Comparison of ENCODE assay signal across 8 cellular contexts in the genomic region with DNA sequence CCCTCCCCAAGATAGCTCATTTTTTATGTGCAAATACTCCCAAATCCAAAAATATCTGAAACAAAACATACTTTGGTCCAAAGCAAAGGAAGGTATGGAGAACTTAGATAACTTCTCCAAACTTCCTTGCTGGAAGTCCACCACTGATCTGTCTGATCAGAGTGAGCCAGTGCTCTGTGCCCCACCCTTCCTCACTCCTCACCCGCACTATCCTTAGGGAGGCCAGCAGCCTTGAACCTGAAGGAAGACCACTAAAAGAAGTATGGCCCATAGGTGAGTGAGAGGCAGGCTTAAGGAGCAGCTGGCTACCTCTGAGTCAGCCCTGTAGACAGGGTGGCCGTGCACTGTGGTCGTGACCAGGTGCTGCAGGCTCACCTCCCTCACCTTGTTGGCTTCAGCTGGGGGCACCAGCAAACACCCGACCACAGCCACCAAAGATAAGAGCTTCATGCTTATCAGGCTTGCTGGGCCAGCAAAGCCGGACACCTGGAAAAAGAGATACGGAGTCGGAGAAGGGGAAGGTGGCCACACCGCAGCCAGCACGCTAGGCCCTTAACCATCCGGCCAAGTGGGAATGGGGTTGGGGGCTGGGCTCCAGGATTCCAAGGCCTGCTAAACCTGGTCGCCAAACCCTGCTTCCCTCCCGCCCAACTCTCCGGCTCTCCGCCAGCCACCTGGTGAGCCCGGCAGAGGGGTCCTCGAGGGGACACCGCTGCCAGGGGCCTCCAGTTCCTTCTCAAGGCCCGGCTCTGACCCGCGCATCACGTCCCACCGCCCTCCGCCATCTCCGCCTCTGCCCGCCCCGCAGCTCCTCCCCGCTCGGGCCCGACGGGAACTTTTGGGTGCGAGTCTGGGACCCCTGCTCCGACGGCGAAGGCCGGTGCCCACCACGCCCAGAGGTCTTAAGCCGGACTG. TPM values are rescaled to one million over a fixed set of nuclear protein-coding genes. Genes with fewer than 3 reads are reported as not detected.
DNase-seq lines count a peak whose midpoint lies in the region; ATAC-seq and TF ChIP-seq lines count a peak whose summit lies in the region.

No MANE protein-coding gene starts in this region.

- peaks cover 8% of the 10 kb centered on the region for H3K79me2 ChIP-seq in OCI-LY3 (ENCODE audit: low read length)

- H3K27ac Mint-ChIP-seq in Caco-2 (ENCODE audit: unreplicated experiment) = peak overlapping the region; percentile 86

- H3K9ac ChIP-seq in OCI-LY3 (ENCODE audit: low read length) (peak overlapping the region; percentile 76), mucosa of stomach (ENCODE audit: low read length) (peak overlapping the region; percentile 78)

- no peaks in the 10 kb centered on the region for H3K27me3 ChIP-seq in Caco-2 (replicated peaks; ENCODE audit: control insufficient read depth, insufficient read depth, low read length)
- 0 out of 2 replicates have a peak, but pooled peaks cover 6% of the 10 kb centered on the region for H3K27me3 ChIP-seq in OCI-LY3 (ENCODE audit: low read depth, low read length)
- no peaks in the 10 kb centered on the region for H3K27me3 ChIP-seq in mucosa of stomach (ENCODE audit: control insufficient read depth, insufficient read depth, low read length)

- H3K4me3 Mint-ChIP-seq in Caco-2 (ENCODE audit: unreplicated experiment) = peak overlapping the region; percentile 84

- BruUV-seq in Caco-2 (replicated peaks; lab: Mats Ljungman, UMichigan) = TSS peak; percentile 34

- no peaks in the 10 kb centered on the region for H3K9me3 Mint-ChIP-seq in Caco-2 (ENCODE audit: unreplicated experiment)

- no peaks in the 10 kb centered on the region for H3K9me3 ChIP-seq in Caco-2
- peaks cover 4% of the 10 kb centered on the region; the same call in 1 of the 2 replicates for H3K9me3 ChIP-seq in OCI-LY3 (ENCODE audit: insufficient read depth, low read length)
- H3K9me3 ChIP-seq in mucosa of stomach (ENCODE audit: control insufficient read depth, low read length) = no peaks in the 10 kb centered on the region

- peaks cover 1% of the 10 kb centered on the region; the same call in 1 of the 2 replicates for H4K20me1 ChIP-seq in OCI-LY3 (ENCODE audit: insufficient read depth, low read length)

- TF ChIP-seq CTCF in Caco-2 (IDR thresholded peaks at IDR 0.05; ENCODE audit: insufficient read depth in 1 of 2, low read depth in 1 of 2, low read length in 1 of 2, severe bottlenecking in 1 of 2, unreplicated experiment in 1 of 2) (no peak), OCI-LY3 (IDR thresholded peaks at IDR 0.05; ENCODE audit: low read depth, low read length) (no peak), coronary artery (IDR thresholded peaks at IDR 0.05) (no peak)

- H3K27ac ChIP-seq in OCI-LY3 (ENCODE audit: low read length) (no peak overlapping the region), coronary artery (peak overlapping the region; percentile 63 to 75)

- POLR2A ChIA-PET in Caco-2 (lab: Charles Lee) = interaction anchor here (0.6 to 1.4 kb wide), 3 partner anchors 14 to 18 kb away, joined by 3 to 6 read pairs (median 5); no protein-coding TSS in a partner anchor

- ATAC-seq in GM19025 (IDR thresholded peaks at IDR 0.05; ENCODE audit: low read depth, unreplicated experiment) (peak; percentile 64), HG03095 (IDR thresholded peaks at IDR 0.05; ENCODE audit: unreplicated experiment) (peak; percentile 58)

- H2AFZ ChIP-seq in OCI-LY3 (ENCODE audit: low read depth, low read length) = peak overlapping the region; percentile 99

- peaks cover 34% of the 10 kb centered on the region for H3K36me3 Mint-ChIP-seq in Caco-2 (ENCODE audit: insufficient read depth, unreplicated experiment)

- peak in 1 of 2 experiments; percentile 13 for DNase-seq in Caco-2
- DNase-seq in coronary artery (ENCODE audit: low spot score) = no peak
- no peak for DNase-seq in occipital lobe (lab: John Stamatoyannopoulos, UW)
- no peak for DNase-seq in NAMALWA (ENCODE audit: low spot score)

- no peaks in the 10 kb centered on the region for H3K27me3 Mint-ChIP-seq in Caco-2 (ENCODE audit: insufficient read depth, unreplicated experiment)

- peak overlapping the region; percentile 96 for H3K4me2 ChIP-seq in OCI-LY3 (ENCODE audit: low read length)

- H3K36me3 ChIP-seq in Caco-2 (ENCODE audit: control insufficient read depth, insufficient read depth, low read length) (peaks cover 6% of the 10 kb centered on the region), OCI-LY3 (replicated peaks; ENCODE audit: low read depth, low read length) (peaks cover 35% of the 10 kb centered on the region), mucosa of stomach (ENCODE audit: control insufficient read depth, insufficient read depth, low read length) (no peaks in the 10 kb centered on the region)

- H3K4me1 ChIP-seq in Caco-2 (peaks cover 12% of the 10 kb centered on the region), OCI-LY3 (ENCODE audit: low read length) (peaks cover 24% of the 10 kb centered on the region), mucosa of stomach (ENCODE audit: control insufficient read depth, insufficient read depth, low read length) (peaks cover 23% of the 10 kb centered on the region)

- intact Hi-C loops in Caco-2 (cut with micrococcal nuclease; ENCODE audit: unreplicated experiment) = loop anchor here (1.0 kb wide), 1 partner anchor 17 kb away; no protein-coding TSS in a partner anchor

- H3K4me3 ChIP-seq in Caco-2 (ENCODE audit: low read depth, low read length) (peak overlapping the region; percentile 86), OCI-LY3 (ENCODE audit: low read length) (peak overlapping the region; percentile 87), coronary artery (peak overlapping the region; percentile 82), mucosa of stomach (ENCODE audit: low read length) (peak overlapping the region; percentile 84)

- CTCF ChIA-PET in Caco-2 (lab: Charles Lee) = interaction anchor here (0.6 to 1.6 kb wide), 6 partner anchors 16 to 531 kb away, joined by 3 to 10 read pairs (median 4); no protein-coding TSS in a partner anchor

- no peaks in the 10 kb centered on the region for H3K4me1 Mint-ChIP-seq in Caco-2 (ENCODE audit: low read depth, unreplicated experiment)

RNA-seq across cellular contexts. Expression of gene TMEM9, which starts 0.5 kb away (rescaled TPM):
- total RNA-seq in Caco-2 (2022) (111 and 125 TPM in 2 replicates), occipital lobe (54.4 TPM)

RNA-seq across cellular contexts. Expression of gene ASCL5, which starts 26.7 kb away (rescaled TPM):
- total RNA-seq in Caco-2 (2022) = 0.26 and 0.48 TPM in 2 replicates
- 0.16 TPM for total RNA-seq in occipital lobe

RNA-seq across cellular contexts. Expression of gene IGFN1, which starts 36.9 kb away (rescaled TPM):
- 0.23 TPM in 1 of 2 replicates, not detected in the other for total RNA-seq in Caco-2 (2022)
- not detected for total RNA-seq in occipital lobe

RNA-seq across cellular contexts. Expression of gene CACNA1S, which starts 41.5 kb away (rescaled TPM):
- 0.07 TPM in 2 replicates for total RNA-seq in Caco-2 (2022)
- under 0.01 TPM for total RNA-seq in occipital lobe
